In genomic region chr19:2782936-2783780, GRCh38 we compare ENCODE assay signal across 1 cellular context.
TF ChIP-seq lines count a peak whose summit lies in the region.

Gene SGTA, minus strand, starts transcription at chr19:2783273. Its CDS starts 14,205 bp downstream, at chr19:2769068.

TF ChIP-seq in HepG2, 621 proteins besides CTCF, POLR2A, EP300 and RAD21 (continued from another document and continues in another):
- TF ChIP-seq CSRNP2 (CRISPR knock-in tag; conservative IDR thresholded peaks at IDR 0.05; ENCODE audit: low read depth) = peak; percentile 88; the same call in 1 of the 2 replicates
- peak; percentile 48 for TF ChIP-seq POGZ (CRISPR knock-in tag; IDR thresholded peaks at IDR 0.05)
- no peak for TF ChIP-seq HIC2 (CRISPR knock-in tag; IDR thresholded peaks at IDR 0.05; ENCODE audit: low read depth)
- TF ChIP-seq ZMYM2 (CRISPR knock-in tag; IDR thresholded peaks at IDR 0.05) = no peak
- TF ChIP-seq PBX2 (CRISPR knock-in tag; IDR thresholded peaks at IDR 0.05) = no peak
- no peak for TF ChIP-seq ZNF775 (CRISPR knock-in tag; IDR thresholded peaks at IDR 0.05; ENCODE audit: borderline replicate concordance)
- peak; percentile 98 for TF ChIP-seq MXD1 (CRISPR knock-in tag; IDR thresholded peaks at IDR 0.05)
- no peak for TF ChIP-seq HNRNPK (IDR thresholded peaks at IDR 0.05; ENCODE audit: low read depth, low read length, poor library complexity, severe bottlenecking)
- TF ChIP-seq ZFYVE20 (CRISPR knock-in tag; IDR thresholded peaks at IDR 0.05; ENCODE audit: borderline replicate concordance, low read depth) = no peak
- peak; percentile 99 for TF ChIP-seq TFDP2 (CRISPR knock-in tag; IDR thresholded peaks at IDR 0.05)
- no peak for TF ChIP-seq TRIM24 (CRISPR knock-in tag; IDR thresholded peaks at IDR 0.05)
- TF ChIP-seq KDM3A (CRISPR knock-in tag; IDR thresholded peaks at IDR 0.05; ENCODE audit: low read depth) = peak; percentile 70
- peak; percentile 87 for TF ChIP-seq GABPA (IDR thresholded peaks at IDR 0.05; ENCODE audit: low read depth, low read length)
- peak; percentile 96 for TF ChIP-seq GABPA (CRISPR knock-in tag; IDR thresholded peaks at IDR 0.05; ENCODE audit: low read depth)
- peak; percentile 70; the same call in 1 of the 2 replicates for TF ChIP-seq PRDM4 (CRISPR knock-in tag; IDR thresholded peaks at IDR 0.05; ENCODE audit: borderline replicate concordance)
- no peak for TF ChIP-seq FIP1L1 (IDR thresholded peaks at IDR 0.05; ENCODE audit: borderline replicate concordance, insufficient read depth, low read depth, low read length)
- peak; percentile 67 for TF ChIP-seq BHLHE40 (IDR thresholded peaks at IDR 0.05; ENCODE audit: low read length)
- TF ChIP-seq MAFK (conservative IDR thresholded peaks at IDR 0.05 in 1 of 2, IDR thresholded peaks at IDR 0.05 in 1 of 2; ENCODE audit: low read length in 2 of 2) = no peak
- peak; percentile 81; the same call in 1 of the 2 replicates for TF ChIP-seq SAFB2 (CRISPR knock-in tag; IDR thresholded peaks at IDR 0.05; ENCODE audit: borderline replicate concordance, low read depth)
- TF ChIP-seq RXRA (CRISPR knock-in tag; IDR thresholded peaks at IDR 0.05) = peak; percentile 88
- TF ChIP-seq ZNF549 (CRISPR knock-in tag; IDR thresholded peaks at IDR 0.05) = no peak
- peak; percentile 96 for TF ChIP-seq ZBTB25 (CRISPR knock-in tag; IDR thresholded peaks at IDR 0.05)
- peak; percentile 95 for TF ChIP-seq BORCS8-MEF2B (CRISPR knock-in tag; IDR thresholded peaks at IDR 0.05)
- no peak for TF ChIP-seq NPAS2 (CRISPR knock-in tag; IDR thresholded peaks at IDR 0.05; ENCODE audit: borderline replicate concordance)
- TF ChIP-seq CC2D1A (CRISPR knock-in tag; IDR thresholded peaks at IDR 0.05) = no peak
- TF ChIP-seq HMGXB3 (CRISPR knock-in tag; IDR thresholded peaks at IDR 0.05; ENCODE audit: borderline replicate concordance) = peak; percentile 87; the same call in 1 of the 2 replicates
- peak; percentile 81 for TF ChIP-seq ZFY (CRISPR knock-in tag; IDR thresholded peaks at IDR 0.05)
- peak; percentile 69; the same call in 1 of the 2 replicates for TF ChIP-seq NFYC (CRISPR knock-in tag; IDR thresholded peaks at IDR 0.05)
- TF ChIP-seq BCL3 (CRISPR knock-in tag; IDR thresholded peaks at IDR 0.05) = peak; percentile 71
- peak; percentile 98 for TF ChIP-seq NR0B2 (CRISPR knock-in tag; IDR thresholded peaks at IDR 0.05)
- peak; percentile 92 for TF ChIP-seq HOXA5 (CRISPR knock-in tag; IDR thresholded peaks at IDR 0.05)
- TF ChIP-seq ZNF558 (CRISPR knock-in tag; IDR thresholded peaks at IDR 0.05; ENCODE audit: borderline replicate concordance) = peak; percentile 96; the same call in 1 of the 2 replicates
- peak; percentile 71 for TF ChIP-seq ZNF160 (CRISPR knock-in tag; IDR thresholded peaks at IDR 0.05)
- peak; percentile 91; the same call in 1 of the 2 replicates for TF ChIP-seq ZSCAN9 (CRISPR knock-in tag; IDR thresholded peaks at IDR 0.05; ENCODE audit: borderline replicate concordance)
- TF ChIP-seq GTF3A (CRISPR knock-in tag; conservative IDR thresholded peaks at IDR 0.05) = no peak
- peak; percentile 74; the same call in 1 of the 2 replicates for TF ChIP-seq ZNF841 (CRISPR knock-in tag; IDR thresholded peaks at IDR 0.05; ENCODE audit: borderline replicate concordance)
- TF ChIP-seq NBN (conservative IDR thresholded peaks at IDR 0.05) = no peak
- TF ChIP-seq ATF5 (CRISPR knock-in tag; IDR thresholded peaks at IDR 0.05; ENCODE audit: low read depth) = no peak
- TF ChIP-seq PREB (CRISPR knock-in tag; IDR thresholded peaks at IDR 0.05) = peak; percentile 36; the same call in 1 of the 2 replicates
- peak; percentile 98 for TF ChIP-seq MYPOP (CRISPR knock-in tag; IDR thresholded peaks at IDR 0.05)
- TF ChIP-seq ZSCAN21 (CRISPR knock-in tag; IDR thresholded peaks at IDR 0.05; ENCODE audit: borderline replicate concordance) = peak; percentile 95
- TF ChIP-seq ZNF563 (CRISPR knock-in tag; IDR thresholded peaks at IDR 0.05) = peak; percentile 96
